Comparison of ENCODE assay signal across 8 cellular contexts in the genomic region with DNA sequence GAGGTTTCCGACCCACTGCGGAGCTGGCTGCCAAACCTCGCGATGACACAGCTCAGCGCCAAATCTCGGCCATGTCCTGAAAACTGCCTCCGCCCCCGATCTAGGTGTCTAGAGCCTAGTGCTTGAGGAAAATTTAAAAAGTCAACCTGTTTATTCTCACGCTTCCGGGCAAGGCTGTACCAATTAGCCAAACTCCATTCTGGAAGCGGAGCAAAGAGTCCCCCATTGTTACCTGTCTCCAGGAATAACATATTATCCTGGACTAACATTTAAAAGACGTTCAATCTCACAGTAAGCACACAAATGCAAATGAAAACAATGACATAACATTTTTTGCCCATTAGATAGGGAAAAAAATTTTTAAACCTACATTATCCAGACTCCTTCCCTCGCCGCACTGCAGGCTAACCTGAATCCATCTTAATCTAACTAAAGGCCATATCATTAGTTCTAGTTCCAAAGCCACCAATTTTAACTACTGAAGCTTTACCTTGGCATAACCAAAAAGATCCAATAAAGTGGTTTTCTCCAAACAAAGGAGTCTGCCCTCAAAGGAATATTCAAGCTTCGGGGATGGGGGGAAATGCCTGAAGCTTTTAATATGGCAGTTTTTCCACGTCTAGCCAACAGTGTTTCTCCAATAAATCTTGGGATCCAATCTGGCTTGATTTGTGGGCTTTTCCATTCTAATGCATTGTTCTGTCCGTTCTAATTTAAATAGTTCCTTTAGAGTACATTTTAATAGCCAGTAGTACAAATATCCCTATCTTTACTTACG. TPM values are rescaled to one million over a fixed set of nuclear protein-coding genes. Genes with fewer than 3 reads are reported as not detected.
A peak's percentile ranks its signal among the peaks of the same experiment; 100 is the strongest.
DNase-seq lines count a peak whose midpoint lies in the region; ATAC-seq lines count a peak whose summit lies in the region.

No MANE protein-coding gene starts in this region.

- no peak for DNase-seq in activated T-cell treated with anti-CD3 and anti-CD28 coated beads, Interleukin-2, amount 50 U/mL, for 24 hours
- DNase-seq in activated T-cell treated with anti-CD3 and anti-CD28 coated beads for 4 hours (no peak), NCI-H1105 treated with DMSO at 0.1 percent for 48 hours (lab: John Stamatoyannopoulos, UW) (peak; percentile 26), naive B cell (no peak)
- DNase-seq in central memory CD8-positive, alpha-beta T cell (ENCODE audit: low spot score in 2 of 2), result no peak
- no peak for DNase-seq in stimulated activated CD4-positive, alpha-beta T cell treated with anti-CD3 and anti-CD28 coated beads, Interleukin-4, amount 100 ng/mL, for 4 hours
- DNase-seq in activated CD4-positive, alpha-beta T cell treated with anti-CD3 and anti-CD28 coated beads for 4 hours, result no peak

- peaks cover 60% of the 10 kb centered on the region for H3K36me3 Mint-ChIP-seq in activated T-cell treated with anti-CD3 and anti-CD28 coated beads, Interleukin-2, amount 50 U/mL, for 24 hours (ENCODE audit: low read depth)
- H3K36me3 Mint-ChIP-seq in central memory CD8-positive, alpha-beta T cell (ENCODE audit: insufficient read depth), result peaks cover 31% of the 10 kb centered on the region
- peaks cover 0 to 6% of the 10 kb centered on the region in 2 donors for H3K36me3 Mint-ChIP-seq in naive B cell

- H3K27ac Mint-ChIP-seq in activated T-cell treated with anti-CD3 and anti-CD28 coated beads, Interleukin-2, amount 50 U/mL, for 24 hours, result peak overlapping the region; percentile 98
- peak overlapping the region; percentile 97 for H3K27ac Mint-ChIP-seq in central memory CD8-positive, alpha-beta T cell (ENCODE audit: low read depth)
- H3K27ac Mint-ChIP-seq in naive B cell, result peak overlapping the region; percentile 93 to 99 (median 98)

- H3K4me1 Mint-ChIP-seq in activated T-cell treated with anti-CD3 and anti-CD28 coated beads, Interleukin-2, amount 50 U/mL, for 24 hours (ENCODE audit: low read depth), result peaks cover 24% of the 10 kb centered on the region
- H3K4me1 Mint-ChIP-seq in central memory CD8-positive, alpha-beta T cell, result peaks cover 34% of the 10 kb centered on the region
- peaks cover 18 to 24% (median 19%) of the 10 kb centered on the region in 3 donors for H3K4me1 Mint-ChIP-seq in naive B cell

- ATAC-seq in central memory CD8-positive, alpha-beta T cell (replicated peaks; ENCODE audit: extremely low read depth, poor library complexity, severe bottlenecking), result no peak
- ATAC-seq in naive B cell (ENCODE audit: low read depth in 2 of 2) (peak in 1 of 2 donors; percentile 52), HG02678 (IDR thresholded peaks at IDR 0.05; ENCODE audit: unreplicated experiment) (no peak)

- H3K27me3 Mint-ChIP-seq in activated T-cell treated with anti-CD3 and anti-CD28 coated beads, Interleukin-2, amount 50 U/mL, for 24 hours, result peaks cover 18% of the 10 kb centered on the region
- H3K27me3 Mint-ChIP-seq in central memory CD8-positive, alpha-beta T cell, result no peaks in the 10 kb centered on the region
- H3K27me3 Mint-ChIP-seq in naive B cell, result no peaks in the 10 kb centered on the region

- peak overlapping the region; percentile 84 for H3K4me3 Mint-ChIP-seq in activated T-cell treated with anti-CD3 and anti-CD28 coated beads, Interleukin-2, amount 50 U/mL, for 24 hours
- peak overlapping the region; percentile 86 for H3K4me3 Mint-ChIP-seq in central memory CD8-positive, alpha-beta T cell
- peak overlapping the region; percentile 83 to 97 (median 93) for H3K4me3 Mint-ChIP-seq in naive B cell

- no peaks in the 10 kb centered on the region for H3K9me3 Mint-ChIP-seq in activated T-cell treated with anti-CD3 and anti-CD28 coated beads, Interleukin-2, amount 50 U/mL, for 24 hours
- no peaks in the 10 kb centered on the region for H3K9me3 Mint-ChIP-seq in central memory CD8-positive, alpha-beta T cell
- H3K9me3 Mint-ChIP-seq in naive B cell, result peaks cover 0 to 10% (median 0%) of the 10 kb centered on the region in 7 donors

RNA-seq across cellular contexts. Expression of gene HUWE1, which starts 1.9 kb away (rescaled TPM):
- 10 to 100 TPM in 5 of 6 donors, 1 to 10 TPM in 1; 7.6 to 14.2 (median 11.3) TPM for polyA plus RNA-seq in naive B cell (ENCODE audit: low read depth in 6 of 6)
